ENCODE assay signal across 21 cellular contexts in the genomic region with DNA sequence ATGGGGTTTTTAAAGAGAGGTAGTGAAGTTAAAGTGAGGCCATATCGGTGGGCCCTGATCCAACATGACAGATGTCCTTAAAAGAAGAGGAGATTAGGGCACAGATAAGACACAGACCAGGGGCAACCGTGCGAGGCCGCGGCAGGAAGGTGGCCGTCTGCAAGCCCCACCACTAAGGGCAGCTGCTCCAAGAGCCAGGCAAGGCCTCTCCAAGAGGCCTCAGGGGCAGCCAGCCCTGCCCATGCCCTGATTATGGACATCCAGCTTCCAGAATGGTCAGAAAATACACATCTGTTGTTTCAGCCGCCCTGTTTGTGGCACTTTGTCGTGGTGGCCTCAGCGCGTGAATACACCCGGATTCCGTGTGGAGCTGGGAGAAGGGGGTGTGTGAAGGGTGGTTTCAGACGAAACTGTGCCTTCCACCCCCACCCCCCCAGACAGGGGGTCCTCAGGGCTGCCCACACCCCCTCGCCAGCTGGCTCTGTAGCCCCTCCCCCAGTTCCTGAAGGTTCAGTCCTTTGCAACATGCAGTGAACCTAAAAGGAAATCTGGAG.
A peak's percentile ranks its signal among the peaks of the same experiment; 100 is the strongest.
DNase-seq lines count a peak whose midpoint lies in the region; ATAC-seq and TF ChIP-seq lines count a peak whose summit lies in the region.
"Had no signal": no experiment of that assay in that cellular context is flagged by ENCODE, and none has a peak within 500 bp of the region (broad histone marks: within the 10 kb centered on the region; RNA-seq: fewer than 3 reads in every experiment).

No MANE protein-coding gene starts in this region.

- H2BK5ac ChIP-seq in neuronal stem cell (ENCODE audit: low read length): peak overlapping the region; percentile 76

- no peak overlapping the region for H4K8ac ChIP-seq in neuronal stem cell (ENCODE audit: low read depth, low read length)

- WGBS in neuronal stem cell (ENCODE audit: extremely low coverage in 2 of 2, insufficient read length in 2 of 2, insufficient replicate concordance in 1 of 2), 2 donors: no CpG with 5 or more reads among the region's 14 CpGs

- peak overlapping the region in 10 of 11 experiments; percentile 6 to 87 (median 76); a peak in 17 of 22 replicates for H3K9ac ChIP-seq in BLaER1 treated with 17β-estradiol and CSF1 and Interleukin-3, amounts not matched to agents 10 nM and 100 nM
- no peak overlapping the region for H3K9ac ChIP-seq in neuronal stem cell (ENCODE audit: low read depth, low read length, poor library complexity)

- H3K4me3 Mint-ChIP-seq in progenitor cell of endocrine pancreas (ENCODE audit: low read depth): no peak overlapping the region
- H3K4me3 Mint-ChIP-seq: activated CD4-positive, alpha-beta T cell treated with anti-CD3 and anti-CD28 coated beads for 36 hours; activated naive CD8-positive, alpha-beta T cell; brain; stimulated activated naive CD8-positive, alpha-beta T cell treated with anti-CD3 and anti-CD28 coated beads, Interleukin-15, Interleukin-2, amounts not matched to agents 100 ng/mL and 50 ng/mL, for 24 hours had no signal

- no peaks in the 10 kb centered on the region for H3K9me3 Mint-ChIP-seq in progenitor cell of endocrine pancreas (ENCODE audit: low read depth)
- H3K9me3 Mint-ChIP-seq: stimulated activated naive CD8-positive, alpha-beta T cell treated with anti-CD3 and anti-CD28 coated beads, Interleukin-15, Interleukin-2, amounts not matched to agents 100 ng/mL and 50 ng/mL, for 24 hours had no signal

- peak overlapping the region in 7 of 10 experiments; percentile 23 to 75 (median 38); a peak in 12 of 20 replicates for H3K4me3 ChIP-seq in BLaER1 treated with 17β-estradiol and CSF1 and Interleukin-3, amounts not matched to agents 10 nM and 100 nM
- no peak overlapping the region for H3K4me3 ChIP-seq in neuronal stem cell (ENCODE audit: low read length in 2 of 2)
- H3K4me3 ChIP-seq: coronary artery, K562 had no signal

- H3K18ac ChIP-seq in neuronal stem cell (ENCODE audit: low read length): peak overlapping the region; percentile 11

- no peak overlapping the region for H3K23ac ChIP-seq in neuronal stem cell (ENCODE audit: low read depth, low read length, poor library complexity)

- peak overlapping the region; percentile 32 to 99 (median 90) for H3K4me2 ChIP-seq in BLaER1 treated with 17β-estradiol and CSF1 and Interleukin-3, amounts not matched to agents 10 nM and 100 nM
- H3K4me2 ChIP-seq in neuronal stem cell (ENCODE audit: insufficient read depth, low read length, poor library complexity, severe bottlenecking): no peak overlapping the region

- ATAC-seq in HG03439 (IDR thresholded peaks at IDR 0.05; ENCODE audit: unreplicated experiment): no peak
- ATAC-seq: activated CD4-positive, alpha-beta T cell treated with anti-CD3 and anti-CD28 coated beads for 36 hours; HCT116; K562; left lobe of liver; right cardiac atrium had no signal

- H3K9me3 ChIP-seq in BLaER1 treated with 17β-estradiol and CSF1 and Interleukin-3, amounts not matched to agents 10 nM and 100 nM (replicated peaks in 1 of 11): peaks cover 0 to 13% (median 0%) of the 10 kb centered on the region in 11 experiments; a peak in 7 of 22 replicates
- no peaks in the 10 kb centered on the region for H3K9me3 ChIP-seq in KOPT-K1 (ENCODE audit: insufficient read depth, low read length, poor library complexity, severe bottlenecking)
- H3K9me3 ChIP-seq in neuronal stem cell (replicated peaks in 1 of 2; ENCODE audit: control insufficient read depth in 2 of 2, insufficient read depth in 1 of 2, low read depth in 1 of 2, low read length in 2 of 2): peaks cover 0 to 4% of the 10 kb centered on the region in 2 donors

- H3K79me1 ChIP-seq in neuronal stem cell (ENCODE audit: low read depth, low read length): no peaks in the 10 kb centered on the region

- H2AFZ ChIP-seq in neuronal stem cell (ENCODE audit: low read length): no peak overlapping the region

- no peak for TF ChIP-seq CTCF in progenitor cell of endocrine pancreas (IDR thresholded peaks at IDR 0.05; ENCODE audit: unreplicated experiment)

- H3K27ac ChIP-seq in BLaER1 treated with 17β-estradiol and CSF1 and Interleukin-3, amounts not matched to agents 10 nM and 100 nM: peak overlapping the region in 10 of 11 experiments; percentile 17 to 96 (median 90); a peak in 19 of 22 replicates
- peak overlapping the region; percentile 93 for H3K27ac ChIP-seq in KOPT-K1 (ENCODE audit: low read depth, low read length, poor library complexity, severe bottlenecking)
- no peak overlapping the region for H3K27ac ChIP-seq in neuronal stem cell (replicated peaks; ENCODE audit: low read length)
- H3K27ac ChIP-seq: coronary artery had no signal

- H3K4me1 ChIP-seq in BLaER1 treated with 17β-estradiol and CSF1 and Interleukin-3, amounts not matched to agents 10 nM and 100 nM: peaks cover 42 to 100% (median 82%) of the 10 kb centered on the region in 10 experiments
- no peaks in the 10 kb centered on the region for H3K4me1 ChIP-seq in neuronal stem cell (ENCODE audit: control insufficient read depth in 2 of 2, insufficient read depth in 1 of 2, low read depth in 1 of 2, low read length in 2 of 2)

- H3K14ac ChIP-seq in neuronal stem cell (ENCODE audit: low read length): no peak overlapping the region

- no peak overlapping the region for H4K91ac ChIP-seq in neuronal stem cell (ENCODE audit: low read depth, low read length, poor library complexity)

- H3K36me3 Mint-ChIP-seq in progenitor cell of endocrine pancreas (ENCODE audit: insufficient read depth): no peaks in the 10 kb centered on the region
- H3K36me3 Mint-ChIP-seq: activated naive CD8-positive, alpha-beta T cell; brain had no signal

- no peak overlapping the region for H2BK12ac ChIP-seq in neuronal stem cell (ENCODE audit: low read length)

- H3K4me1 Mint-ChIP-seq in progenitor cell of endocrine pancreas (ENCODE audit: low read depth): no peaks in the 10 kb centered on the region
- H3K4me1 Mint-ChIP-seq: activated CD4-positive, alpha-beta T cell treated with anti-CD3 and anti-CD28 coated beads for 36 hours; brain had no signal

- H3K36me3 ChIP-seq in BLaER1 treated with 17β-estradiol and CSF1 and Interleukin-3, amounts not matched to agents 10 nM and 100 nM: peaks cover 0 to 17% (median 0%) of the 10 kb centered on the region in 11 experiments; a peak in 6 of 22 replicates
- H3K36me3 ChIP-seq in KOPT-K1 (ENCODE audit: insufficient read depth, low read length) (no peaks in the 10 kb centered on the region), neuronal stem cell (replicated peaks in 1 of 2; ENCODE audit: control insufficient read depth in 2 of 2, insufficient read depth in 2 of 2, low read length in 2 of 2) (no peaks in the 10 kb centered on the region)

- H2BK120ac ChIP-seq in neuronal stem cell (ENCODE audit: low read depth, low read length): peak overlapping the region; percentile 48

- H2AK5ac ChIP-seq in neuronal stem cell (ENCODE audit: low read depth, low read length): peak overlapping the region; percentile 57

- H4K20me1 ChIP-seq in BLaER1 treated with 17β-estradiol and CSF1 and Interleukin-3, amounts not matched to agents 10 nM and 100 nM: peaks cover 0 to 3% (median 0%) of the 10 kb centered on the region in 11 experiments; a peak in 1 of 22 replicates

- H2BK15ac ChIP-seq in neuronal stem cell (ENCODE audit: low read length): no peak overlapping the region

- no peaks in the 10 kb centered on the region for H3K27me3 Mint-ChIP-seq in progenitor cell of endocrine pancreas
- H3K27me3 Mint-ChIP-seq: activated CD4-positive, alpha-beta T cell treated with anti-CD3 and anti-CD28 coated beads for 36 hours; stimulated activated naive CD8-positive, alpha-beta T cell treated with anti-CD3 and anti-CD28 coated beads, Interleukin-15, Interleukin-2, amounts not matched to agents 100 ng/mL and 50 ng/mL, for 24 hours had no signal

- no peak overlapping the region for H3K27ac Mint-ChIP-seq in progenitor cell of endocrine pancreas
- H3K27ac Mint-ChIP-seq: activated CD4-positive, alpha-beta T cell treated with anti-CD3 and anti-CD28 coated beads for 36 hours; activated naive CD8-positive, alpha-beta T cell; stimulated activated naive CD8-positive, alpha-beta T cell treated with anti-CD3 and anti-CD28 coated beads, Interleukin-15, Interleukin-2, amounts not matched to agents 100 ng/mL and 50 ng/mL, for 24 hours had no signal

- H3K27me3 ChIP-seq in BLaER1 treated with 17β-estradiol and CSF1 and Interleukin-3, amounts not matched to agents 10 nM and 100 nM: peaks cover 0 to 61% (median 0%) of the 10 kb centered on the region in 11 experiments; a peak in 5 of 22 replicates
- H3K27me3 ChIP-seq in neuronal stem cell (ENCODE audit: control insufficient read depth in 3 of 3, insufficient read depth in 3 of 3, low read depth in 1 of 3, low read length in 3 of 3): no peaks in the 10 kb centered on the region

- no peak overlapping the region for H3K4ac ChIP-seq in neuronal stem cell (ENCODE audit: low read length)

- peak; percentile 43 for DNase-seq in activated CD8-positive, alpha-beta memory T cell treated with anti-CD3 and anti-CD28 coated beads, Interleukin-2, amount 50 U/mL, for 48 hours
- DNase-seq in neuronal stem cell (ENCODE audit: low spot score) (no peak), progenitor cell of endocrine pancreas (ENCODE audit: low spot score, unreplicated experiment) (no peak), NCI-H1436 (lab: John Stamatoyannopoulos, UW) (no peak)
- DNase-seq: activated CD4-positive, alpha-beta T cell treated with anti-CD3 and anti-CD28 coated beads for 36 hours; foreskin fibroblast; NCI-H510A; nucleus accumbens; T-helper 9 cell; trophoblast cell had no signal

Comparison
In these comparisons a context has a peak if more than half of its experiments do, and no peak if none do; other contexts are left out.
1. H3K4me3 ChIP-seq: peak in BLaER1 treated with 17β-estradiol and CSF1 and Interleukin-3, amounts not matched to agents 10 nM and 100 nM (7 of 10); none in neuronal stem cell (0 of 2).